10 cellular contexts compared by ENCODE assay signal in the genomic region with DNA sequence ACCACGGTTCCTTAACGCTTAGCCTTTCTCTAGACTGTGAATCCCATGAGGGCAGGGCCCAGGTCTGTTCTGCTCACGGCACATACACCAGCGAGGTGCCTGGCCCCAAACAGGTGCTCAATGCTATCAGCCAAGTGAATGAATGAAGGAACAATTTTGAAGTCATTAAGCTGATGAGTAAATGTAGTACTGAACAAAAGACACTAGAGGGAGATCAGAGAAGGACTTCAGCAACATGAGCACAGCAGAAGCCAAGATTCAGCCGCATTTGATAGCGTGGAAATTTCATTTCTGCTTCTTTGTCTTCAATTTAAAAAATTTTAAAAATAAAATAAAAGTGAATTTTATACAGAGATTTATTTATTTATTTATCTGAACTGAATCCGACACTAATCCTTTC. TPM values are rescaled to one million over a fixed set of nuclear protein-coding genes. Genes with fewer than 3 reads are reported as not detected.
DNase-seq lines count a peak whose midpoint lies in the region; ATAC-seq lines count a peak whose summit lies in the region.
"Had no signal": no experiment of that assay in that cellular context is flagged by ENCODE, and none has a peak within 500 bp of the region (broad histone marks: within the 10 kb centered on the region; RNA-seq: fewer than 3 reads in every experiment).

No MANE protein-coding gene starts in this region.

- intact Hi-C loops in activated CD4-positive, alpha-beta T cell treated with anti-CD3 and anti-CD28 coated beads, Interleukin-2, amount 10 ng/mL, durations not matched to agents 24 days and 14 days (cut with micrococcal nuclease): no loop called here

- DNase-seq in DMS114 treated with DMSO at 0.1 percent for 48 hours (lab: John Stamatoyannopoulos, UW; ENCODE audit: unreplicated experiment) (peak; percentile 20), HT1080 (ENCODE audit: low read depth) (peak; percentile 34), amniotic stem cell (lab: John Stamatoyannopoulos, UW) (peak; percentile 5), left lobe of liver (ENCODE audit: low spot score) (no peak), CD1c-positive myeloid dendritic cell (ENCODE audit: extremely low spot score) (no peak)
- DNase-seq in stimulated activated CD4-positive, alpha-beta T cell treated with anti-CD3 and anti-CD28 coated beads, Interleukin-15, amount 100 ng/mL, for 24 hours: no peak
- no peak for DNase-seq in activated CD4-positive, alpha-beta T cell treated with anti-CD3 and anti-CD28 coated beads, Interleukin-2, amount 10 ng/mL, durations not matched to agents 24 days and 14 days
- DNase-seq: activated CD4-positive, CD25-positive, alpha-beta regulatory T cell had no signal

- H3K9me3 Mint-ChIP-seq in activated CD4-positive, alpha-beta T cell treated with anti-CD3 and anti-CD28 coated beads, Interleukin-2, amount 10 ng/mL, durations not matched to agents 24 days and 14 days: peaks cover 11% of the 10 kb centered on the region

- no peaks in the 10 kb centered on the region for H3K27me3 Mint-ChIP-seq in activated CD4-positive, alpha-beta T cell treated with anti-CD3 and anti-CD28 coated beads, Interleukin-2, amount 10 ng/mL, durations not matched to agents 24 days and 14 days

- no peak overlapping the region for H3K27ac Mint-ChIP-seq in activated CD4-positive, alpha-beta T cell treated with anti-CD3 and anti-CD28 coated beads, Interleukin-2, amount 10 ng/mL, durations not matched to agents 24 days and 14 days

- peak; percentile 51 for ATAC-seq in left lobe of liver
- no peak for ATAC-seq in activated CD4-positive, CD25-positive, alpha-beta regulatory T cell treated with anti-CD3 and anti-CD28 coated beads, Interleukin-2, amount 50 U/mL, for 24 hours

- H3K4me1 Mint-ChIP-seq in activated CD4-positive, alpha-beta T cell treated with anti-CD3 and anti-CD28 coated beads, Interleukin-2, amount 10 ng/mL, durations not matched to agents 24 days and 14 days: no peaks in the 10 kb centered on the region

- H3K36me3 Mint-ChIP-seq in activated CD4-positive, alpha-beta T cell treated with anti-CD3 and anti-CD28 coated beads, Interleukin-2, amount 10 ng/mL, durations not matched to agents 24 days and 14 days (ENCODE audit: low read depth): no peaks in the 10 kb centered on the region

- no peak overlapping the region for H3K4me3 Mint-ChIP-seq in activated CD4-positive, alpha-beta T cell treated with anti-CD3 and anti-CD28 coated beads, Interleukin-2, amount 10 ng/mL, durations not matched to agents 24 days and 14 days

RNA-seq across cellular contexts. Expression of a gene that starts 20.1 kb away (rescaled TPM):
- not detected in 2 replicates for total RNA-seq in HT1080 (2014; rRNA removed; shearing (Covaris generic))
- polyA plus RNA-seq in HT1080 (2015; cell fraction: cytosol; rRNA removed): 0.03 and 0.05 TPM in 2 replicates
- not detected in 2 replicates for polyA plus RNA-seq in HT1080 (2015; cell fraction: nucleus; rRNA removed)
- 2.7 TPM for total RNA-seq in left lobe of liver
- total RNA-seq in activated CD4-positive, alpha-beta T cell treated with anti-CD3 and anti-CD28 coated beads, Interleukin-2, amount 10 ng/mL, durations not matched to agents 24 days and 14 days: not detected in 2 replicates
- total RNA-seq: lung microvascular endothelial cell had no signal

Comparison
In these comparisons a context has a peak if more than half of its experiments do, and no peak if none do; other contexts are left out.
1. DNase-seq: peak in DMS114 treated with DMSO at 0.1 percent for 48 hours (single experiment), HT1080 (single experiment) and amniotic stem cell (single experiment); none in left lobe of liver (single experiment), stimulated activated CD4-positive, alpha-beta T cell treated with anti-CD3 and anti-CD28 coated beads, Interleukin-15, amount 100 ng/mL, for 24 hours (single experiment), activated CD4-positive, alpha-beta T cell treated with anti-CD3 and anti-CD28 coated beads, Interleukin-2, amount 10 ng/mL, durations not matched to agents 24 days and 14 days (single experiment) and CD1c-positive myeloid dendritic cell (single experiment).